Comparison of ENCODE assay signal across 23 cellular contexts in the genomic region with DNA sequence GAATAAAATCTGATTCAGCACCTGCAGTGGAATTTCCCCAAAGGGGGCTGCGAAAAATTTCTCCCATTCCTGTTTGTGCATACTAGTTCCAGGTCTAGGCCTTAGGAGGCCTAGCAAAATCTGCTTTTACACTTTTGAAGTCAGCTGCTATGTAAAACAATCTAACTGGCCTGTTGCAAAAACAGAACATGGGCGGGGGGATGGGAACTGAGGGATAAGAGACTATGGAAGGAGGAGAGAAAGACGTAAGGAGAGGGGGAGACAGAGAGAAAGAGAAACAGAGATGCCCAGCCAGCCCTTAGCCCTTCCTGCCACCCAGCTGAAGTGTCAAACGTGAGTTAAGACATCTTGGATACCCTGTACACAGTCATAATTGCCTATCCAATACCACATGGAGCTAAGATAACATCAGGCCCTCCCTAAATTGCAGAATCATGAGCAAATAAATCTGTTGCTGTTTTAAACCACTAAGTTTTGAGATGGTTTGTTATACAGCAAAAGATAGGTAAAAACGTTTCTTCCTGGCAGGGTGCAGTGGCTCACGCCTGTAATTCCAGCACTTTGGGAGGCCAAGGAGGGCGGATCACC. TPM values are rescaled to one million over a fixed set of nuclear protein-coding genes. Genes with fewer than 3 reads are reported as not detected.
DNase-seq lines count a peak whose midpoint lies in the region; ATAC-seq, FAIRE-seq and TF ChIP-seq lines count a peak whose summit lies in the region.
"Had no signal": no experiment of that assay in that cellular context is flagged by ENCODE, and none has a peak within 500 bp of the region (broad histone marks: within the 10 kb centered on the region; RNA-seq: fewer than 3 reads in every experiment).

No MANE protein-coding gene starts in this region.

- POLR2A ChIA-PET in SK-N-SH (lab: Yijun Ruan, JAX) = no interaction called here

- H3K9me3 ChIP-seq in SK-N-SH (no peaks in the 10 kb centered on the region), uterus (no peaks in the 10 kb centered on the region)
- H3K9me3 ChIP-seq: left lung, mucosa of descending colon had no signal

- H3K27me3 ChIP-seq in SK-N-SH (ENCODE audit: insufficient read depth) (no peaks in the 10 kb centered on the region), uterus (no peaks in the 10 kb centered on the region)
- H3K27me3 ChIP-seq: left lung, SJCRH30 had no signal

- CTCF ChIA-PET in SK-N-SH (lab: Yijun Ruan, JAX) = interaction anchor here (0.8 to 1.8 kb wide), 2 partner anchors 21 to 34 kb away, joined by 3 to 4 read pairs; no protein-coding TSS in a partner anchor

- no peak for TF ChIP-seq POLR2A in uterus (IDR thresholded peaks at IDR 0.05)

- H3K4me3 ChIP-seq in SK-N-SH (ENCODE audit: low read depth in 2 of 2, low read length in 1 of 2) (no peak overlapping the region), uterus (no peak overlapping the region)
- H3K4me3 ChIP-seq: coronary artery, left lung, mucosa of descending colon, SJCRH30 had no signal

- no peaks in the 10 kb centered on the region for H3K9me2 ChIP-seq in SK-N-SH

- no peak overlapping the region for H2AFZ ChIP-seq in SK-N-SH (ENCODE audit: low read depth)

- peak overlapping the region in 1 of 2 experiments; percentile 4; a peak in 1 of 4 replicates for H3K27ac ChIP-seq in SK-N-SH (ENCODE audit: low read depth in 2 of 2, low read length in 1 of 2)
- peak overlapping the region; percentile 64 to 65 for H3K27ac ChIP-seq in uterus
- H3K27ac ChIP-seq: coronary artery, HL-60, left lung, SJCRH30 had no signal

- peaks cover 2 to 9% of the 10 kb centered on the region in 2 experiments; a peak in 1 of 4 replicates for H3K4me1 ChIP-seq in SK-N-SH (ENCODE audit: control insufficient read depth in 1 of 2, insufficient read depth in 2 of 2, low read depth in 1 of 2, low read length in 1 of 2)
- H3K4me1 ChIP-seq in uterus = no peaks in the 10 kb centered on the region
- H3K4me1 ChIP-seq: SJCRH30 had no signal

- peaks cover 8 to 29% (median 16%) of the 10 kb centered on the region in 3 donors for H3K36me3 Mint-ChIP-seq in immature natural killer cell

- DNase-seq in stimulated activated naive CD8-positive, alpha-beta T cell treated with anti-CD3 and anti-CD28 coated beads, Interleukin-15, amount 100 ng/mL, for 72 hours = no peak
- no peak for DNase-seq in stimulated activated naive CD8-positive, alpha-beta T cell treated with anti-CD3 and anti-CD28 coated beads, Interleukin-15, Interleukin-2, amounts not matched to agents 100 U/mL and 50 U/mL, for 24 hours
- DNase-seq in SK-N-SH (peak; percentile 37), immature natural killer cell (no peak), uterus (peak in 1 of 2 donors; percentile 51), HTR-8/SVneo (ENCODE audit: insufficient read length, low spot score) (no peak)
- DNase-seq: activated CD8-positive, alpha-beta memory T cell treated with anti-CD3 and anti-CD28 coated beads, Interleukin-2, amount 50 U/mL, for 4 hours; activated naive CD4-positive, alpha-beta T cell treated with anti-CD3 and anti-CD28 coated beads for 36 hours; foreskin melanocyte; GOT3; KBM-7; left lung; mucosa of descending colon; NCI-H1048; NCI-H2081 treated with DMSO at 0.1 percent for 48 hours; NCI-H524 treated with DMSO at 0.1 percent for 48 hours; SJCRH30; stimulated activated CD4-positive, alpha-beta T cell treated with anti-CD3 and anti-CD28 coated beads, Interleukin-2, amount 100 ng/mL, for 24 hours had no signal

- no peak for TF ChIP-seq RAD21 in SK-N-SH (IDR thresholded peaks at IDR 0.05; ENCODE audit: low read length)

- TF ChIP-seq CTCF in SK-N-SH (IDR thresholded peaks at IDR 0.05) (no peak), uterus (IDR thresholded peaks at IDR 0.05) (no peak)

- no peak overlapping the region for H3K4me3 Mint-ChIP-seq in stimulated activated naive CD8-positive, alpha-beta T cell treated with anti-CD3 and anti-CD28 coated beads, Interleukin-15, amount 100 ng/mL, for 72 hours
- H3K4me3 Mint-ChIP-seq in immature natural killer cell = no peak overlapping the region
- H3K4me3 Mint-ChIP-seq: activated naive CD4-positive, alpha-beta T cell treated with anti-CD3 and anti-CD28 coated beads for 36 hours; brain had no signal

- H3K36me3 ChIP-seq in SK-N-SH (replicated peaks in 1 of 2; ENCODE audit: control insufficient read depth in 1 of 2, insufficient read depth in 2 of 2, low read length in 1 of 2) (peaks cover 14 to 54% of the 10 kb centered on the region in 2 experiments), uterus (no peaks in the 10 kb centered on the region)

- H3K27me3 Mint-ChIP-seq in stimulated activated naive CD8-positive, alpha-beta T cell treated with anti-CD3 and anti-CD28 coated beads, Interleukin-15, amount 100 ng/mL, for 72 hours = no peaks in the 10 kb centered on the region
- no peaks in the 10 kb centered on the region for H3K27me3 Mint-ChIP-seq in immature natural killer cell (ENCODE audit: low read depth in 3 of 3)
- H3K27me3 Mint-ChIP-seq: brain had no signal

- H4K20me1 ChIP-seq in SK-N-SH (ENCODE audit: insufficient read depth) = no peaks in the 10 kb centered on the region

- peaks cover 6% of the 10 kb centered on the region for H3F3A ChIP-seq in SK-N-SH (replicated peaks; ENCODE audit: insufficient read depth)

- H3K4me1 Mint-ChIP-seq in stimulated activated naive CD8-positive, alpha-beta T cell treated with anti-CD3 and anti-CD28 coated beads, Interleukin-15, amount 100 ng/mL, for 72 hours = peaks cover 16% of the 10 kb centered on the region
- peaks cover 10 to 37% of the 10 kb centered on the region in 2 donors for H3K4me1 Mint-ChIP-seq in immature natural killer cell
- H3K4me1 Mint-ChIP-seq: brain had no signal

- peak; percentile 56 for ATAC-seq in stimulated activated naive CD8-positive, alpha-beta T cell treated with anti-CD3 and anti-CD28 coated beads, Interleukin-15, amount 100 ng/mL, for 72 hours
- no peak for ATAC-seq in stimulated activated naive CD8-positive, alpha-beta T cell treated with anti-CD3 and anti-CD28 coated beads, Interleukin-15, Interleukin-2, amounts not matched to agents 100 U/mL and 50 U/mL, for 24 hours
- ATAC-seq in HG03095 (IDR thresholded peaks at IDR 0.05; ENCODE audit: unreplicated experiment) (no peak), HG02571 (IDR thresholded peaks at IDR 0.05; ENCODE audit: unreplicated experiment) (no peak)
- ATAC-seq: left lung, mucosa of descending colon had no signal

- 70% methylated on average over 7 of the region's 7 CpGs for WGBS in SK-N-SH (ENCODE audit: low lambda C conversion rate)

- no peak for FAIRE-seq in HTR-8/SVneo (lab: Jason Lieb, UNC)

- H3K27ac Mint-ChIP-seq in stimulated activated naive CD8-positive, alpha-beta T cell treated with anti-CD3 and anti-CD28 coated beads, Interleukin-15, amount 100 ng/mL, for 72 hours = peak overlapping the region in 1 of 2 donors; percentile 38
- peak overlapping the region in 4 of 6 donors; percentile 7 to 73 (median 35) for H3K27ac Mint-ChIP-seq in immature natural killer cell
- H3K27ac Mint-ChIP-seq: activated naive CD4-positive, alpha-beta T cell treated with anti-CD3 and anti-CD28 coated beads for 36 hours had no signal

- no peak for TF ChIP-seq EP300 in SK-N-SH (IDR thresholded peaks at IDR 0.05; ENCODE audit: borderline replicate concordance in 1 of 2, low read depth in 1 of 2, low read length in 1 of 2)

- peaks cover 82% of the 10 kb centered on the region for H3K79me2 ChIP-seq in SK-N-SH (ENCODE audit: insufficient read depth)

- no peaks in the 10 kb centered on the region for H3K9me3 Mint-ChIP-seq in stimulated activated naive CD8-positive, alpha-beta T cell treated with anti-CD3 and anti-CD28 coated beads, Interleukin-15, amount 100 ng/mL, for 72 hours
- H3K9me3 Mint-ChIP-seq in immature natural killer cell = no peaks in the 10 kb centered on the region
- H3K9me3 Mint-ChIP-seq: activated naive CD4-positive, alpha-beta T cell treated with anti-CD3 and anti-CD28 coated beads for 36 hours had no signal

- peak overlapping the region; percentile 6; the same call in 1 of the 2 replicates for H3K4me2 ChIP-seq in SK-N-SH

- H3K9ac ChIP-seq in SK-N-SH = no peak overlapping the region

- intact Hi-C loops in uterus (cut with DNase I; ENCODE audit: low total_unique reads) = no loop called here

TF ChIP-seq in SK-N-SH, 30 proteins besides CTCF, POLR2A, EP300 and RAD21:
- TF ChIP-seq, protein P1, sequence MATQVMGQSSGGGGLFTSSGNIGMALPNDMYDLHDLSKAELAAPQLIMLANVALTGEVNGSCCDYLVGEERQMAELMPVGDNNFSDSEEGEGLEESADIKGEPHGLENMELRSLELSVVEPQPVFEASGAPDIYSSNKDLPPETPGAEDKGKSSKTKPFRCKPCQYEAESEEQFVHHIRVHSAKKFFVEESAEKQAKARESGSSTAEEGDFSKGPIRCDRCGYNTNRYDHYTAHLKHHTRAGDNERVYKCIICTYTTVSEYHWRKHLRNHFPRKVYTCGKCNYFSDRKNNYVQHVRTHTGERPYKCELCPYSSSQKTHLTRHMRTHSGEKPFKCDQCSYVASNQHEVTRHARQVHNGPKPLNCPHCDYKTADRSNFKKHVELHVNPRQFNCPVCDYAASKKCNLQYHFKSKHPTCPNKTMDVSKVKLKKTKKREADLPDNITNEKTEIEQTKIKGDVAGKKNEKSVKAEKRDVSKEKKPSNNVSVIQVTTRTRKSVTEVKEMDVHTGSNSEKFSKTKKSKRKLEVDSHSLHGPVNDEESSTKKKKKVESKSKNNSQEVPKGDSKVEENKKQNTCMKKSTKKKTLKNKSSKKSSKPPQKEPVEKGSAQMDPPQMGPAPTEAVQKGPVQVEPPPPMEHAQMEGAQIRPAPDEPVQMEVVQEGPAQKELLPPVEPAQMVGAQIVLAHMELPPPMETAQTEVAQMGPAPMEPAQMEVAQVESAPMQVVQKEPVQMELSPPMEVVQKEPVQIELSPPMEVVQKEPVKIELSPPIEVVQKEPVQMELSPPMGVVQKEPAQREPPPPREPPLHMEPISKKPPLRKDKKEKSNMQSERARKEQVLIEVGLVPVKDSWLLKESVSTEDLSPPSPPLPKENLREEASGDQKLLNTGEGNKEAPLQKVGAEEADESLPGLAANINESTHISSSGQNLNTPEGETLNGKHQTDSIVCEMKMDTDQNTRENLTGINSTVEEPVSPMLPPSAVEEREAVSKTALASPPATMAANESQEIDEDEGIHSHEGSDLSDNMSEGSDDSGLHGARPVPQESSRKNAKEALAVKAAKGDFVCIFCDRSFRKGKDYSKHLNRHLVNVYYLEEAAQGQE (IDR thresholded peaks at IDR 0.05; ENCODE audit: low read depth, low read length) = no peak
- TF ChIP-seq, protein P2, sequence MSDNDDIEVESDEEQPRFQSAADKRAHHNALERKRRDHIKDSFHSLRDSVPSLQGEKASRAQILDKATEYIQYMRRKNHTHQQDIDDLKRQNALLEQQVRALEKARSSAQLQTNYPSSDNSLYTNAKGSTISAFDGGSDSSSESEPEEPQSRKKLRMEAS (IDR thresholded peaks at IDR 0.05; ENCODE audit: low read depth) = no peak
- TF ChIP-seq GABPA (IDR thresholded peaks at IDR 0.05; ENCODE audit: low read depth) (no peak), GATA2 (CRISPR knock-in tag; IDR thresholded peaks at IDR 0.05) (peak; percentile 68)

RNA-seq across cellular contexts. Expression of a gene that starts 45.6 kb away (rescaled TPM):
- polyA plus RNA-seq in SK-N-SH (2012; rRNA removed) = 10.2 and 14.4 TPM in 2 replicates
- 15.6 and 17.0 TPM in 2 replicates for polyA plus RNA-seq in SK-N-SH (2012; cell fraction: cytosol; rRNA removed)
- 6.9 and 10.0 TPM in 2 replicates for polyA plus RNA-seq in SK-N-SH (2012; cell fraction: nucleus; rRNA removed)
- polyA plus RNA-seq in immature natural killer cell = 10 to 100 TPM; 25.2 to 35.2 (median 32.3) TPM
- 10 to 100 TPM; 12.3 to 64.2 (median 32.1) TPM for total RNA-seq in uterus
